In genomic region chr12:79156846-79157463, GRCh38 we compare ENCODE assay signal across 24 cellular contexts.
DNase-seq lines count a peak whose midpoint lies in the region; ATAC-seq and TF ChIP-seq lines count a peak whose summit lies in the region.
"Had no signal": no experiment of that assay in that cellular context is flagged by ENCODE, and none has a peak within 500 bp of the region (broad histone marks: within the 10 kb centered on the region; RNA-seq: fewer than 3 reads in every experiment).

No MANE protein-coding gene starts in this region.

- peaks cover 23% of the 10 kb centered on the region for H3F3A ChIP-seq in SU-DHL-6 (ENCODE audit: insufficient read depth)

- ATAC-seq in GM18519 (IDR thresholded peaks at IDR 0.05; ENCODE audit: low FRiP score, unreplicated experiment) (peak; percentile 41), GM19452 (IDR thresholded peaks at IDR 0.05; ENCODE audit: unreplicated experiment) (peak; percentile 64), HG02973 (IDR thresholded peaks at IDR 0.05; ENCODE audit: unreplicated experiment) (peak; percentile 42), HG02678 (IDR thresholded peaks at IDR 0.05; ENCODE audit: unreplicated experiment) (no peak)
- ATAC-seq: effector memory CD8-positive, alpha-beta T cell; heart left ventricle; naive thymus-derived CD4-positive, alpha-beta T cell had no signal

- H3K36me3 Mint-ChIP-seq in progenitor cell of endocrine pancreas (ENCODE audit: insufficient read depth): no peaks in the 10 kb centered on the region
- H3K36me3 Mint-ChIP-seq: naive thymus-derived CD4-positive, alpha-beta T cell had no signal

- H3K79me2 ChIP-seq in SU-DHL-6 (ENCODE audit: insufficient read depth, low read length): no peaks in the 10 kb centered on the region

- H3K27me3 ChIP-seq in SU-DHL-6 (ENCODE audit: low read length): no peaks in the 10 kb centered on the region
- H3K27me3 ChIP-seq: heart left ventricle, testis had no signal

- no peak overlapping the region for H2AFZ ChIP-seq in SU-DHL-6 (ENCODE audit: low read depth, low read length, severe bottlenecking)

- no peak overlapping the region for H3K4me3 ChIP-seq in SU-DHL-6 (ENCODE audit: insufficient read depth, low read length, poor library complexity, severe bottlenecking)
- H3K4me3 ChIP-seq: heart left ventricle, testis had no signal

- H3K4me1 Mint-ChIP-seq in progenitor cell of endocrine pancreas (ENCODE audit: low read depth): no peaks in the 10 kb centered on the region
- H3K4me1 Mint-ChIP-seq: naive thymus-derived CD4-positive, alpha-beta T cell had no signal

- DNase-seq in substantia nigra (lab: John Stamatoyannopoulos, UW): no peak
- no peak for DNase-seq in progenitor cell of endocrine pancreas (ENCODE audit: low spot score, unreplicated experiment)
- no peak for DNase-seq in germinal center (ENCODE audit: low spot score)
- DNase-seq: activated CD4-positive, alpha-beta T cell treated with anti-CD3 and anti-CD28 coated beads for 48 hours; activated CD8-positive, alpha-beta memory T cell treated with anti-CD3 and anti-CD28 coated beads, Interleukin-2, amount 50 U/mL, for 4 hours; activated gamma-delta T cell treated with Interleukin-2 at 50 U/mL for 16 hours; COR-L47; effector memory CD8-positive, alpha-beta T cell; heart left ventricle; islet precursor cell; MV-4-11; naive thymus-derived CD4-positive, alpha-beta T cell; NCI-H2081; NCI-H526 treated with DMSO at 0.1 percent for 48 hours; RPMI8226; small intestine; stimulated activated CD4-positive, alpha-beta T cell treated with anti-CD3 and anti-CD28 coated beads, Interleukin-4, amount 100 ng/mL, for 4 hours; stimulated activated CD8-positive, alpha-beta memory T cell treated with anti-CD3 and anti-CD28 coated beads, Interleukin-4, amount 100 ng/mL, for 48 hours; testis had no signal

- no peaks in the 10 kb centered on the region for H3K9me3 Mint-ChIP-seq in progenitor cell of endocrine pancreas (ENCODE audit: low read depth)

- H3K27ac ChIP-seq in SU-DHL-6 (ENCODE audit: low read depth, low read length): peak overlapping the region; percentile 94
- no peak overlapping the region for H3K27ac ChIP-seq in substantia nigra (ENCODE audit: low read depth, low read length, poor library complexity, severe bottlenecking)
- H3K27ac ChIP-seq: heart left ventricle, testis had no signal

- no peak for TF ChIP-seq CTCF in SU-DHL-6 (IDR thresholded peaks at IDR 0.05; ENCODE audit: insufficient read depth, low read length, poor library complexity, severe bottlenecking)
- TF ChIP-seq CTCF in progenitor cell of endocrine pancreas (IDR thresholded peaks at IDR 0.05; ENCODE audit: unreplicated experiment): no peak

- no peak overlapping the region for H3K27ac Mint-ChIP-seq in progenitor cell of endocrine pancreas
- H3K27ac Mint-ChIP-seq: effector memory CD8-positive, alpha-beta T cell; naive thymus-derived CD4-positive, alpha-beta T cell had no signal

- no peak overlapping the region for H3K9ac ChIP-seq in SU-DHL-6 (ENCODE audit: low read length)

- H3K36me3 ChIP-seq in SU-DHL-6 (ENCODE audit: low read length): no peaks in the 10 kb centered on the region
- H3K36me3 ChIP-seq: heart left ventricle had no signal

- no peaks in the 10 kb centered on the region for H3K9me3 ChIP-seq in SU-DHL-6 (ENCODE audit: insufficient read depth, low read length)
- H3K9me3 ChIP-seq: heart left ventricle, testis had no signal

- peak overlapping the region; percentile 36 for H3K4me2 ChIP-seq in SU-DHL-6 (ENCODE audit: low read depth, low read length, poor library complexity, severe bottlenecking)

- no peak overlapping the region for H3K4me3 Mint-ChIP-seq in progenitor cell of endocrine pancreas (ENCODE audit: low read depth)
- H3K4me3 Mint-ChIP-seq: effector memory CD8-positive, alpha-beta T cell; naive thymus-derived CD4-positive, alpha-beta T cell had no signal

- H3K27me3 Mint-ChIP-seq in progenitor cell of endocrine pancreas: no peaks in the 10 kb centered on the region
- H3K27me3 Mint-ChIP-seq: effector memory CD8-positive, alpha-beta T cell; naive thymus-derived CD4-positive, alpha-beta T cell had no signal

- no peaks in the 10 kb centered on the region for H3K9me2 ChIP-seq in SU-DHL-6 (replicated peaks; ENCODE audit: insufficient read depth, low read length)

- no peaks in the 10 kb centered on the region for H4K20me1 ChIP-seq in SU-DHL-6 (ENCODE audit: low read depth, low read length)
